In the genomic region with DNA sequence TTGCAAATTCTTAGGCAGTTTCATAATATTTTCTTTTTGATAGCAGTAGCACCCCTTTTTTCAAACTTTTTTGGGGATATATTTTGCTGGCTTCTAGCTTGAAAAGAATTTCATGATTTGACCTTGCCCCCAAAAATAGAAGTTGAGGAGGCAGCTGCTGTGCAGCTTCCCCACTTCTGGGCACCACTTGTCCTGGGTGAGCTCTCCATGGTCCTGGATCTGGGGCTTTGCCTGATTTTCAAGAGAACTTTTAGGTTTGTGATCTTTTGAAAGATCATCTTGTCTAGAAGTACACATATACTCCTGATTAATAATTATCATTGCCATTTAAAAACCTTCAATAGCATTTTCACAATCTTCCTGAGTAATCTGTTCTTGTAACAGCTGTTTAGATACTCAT, we compare ENCODE assay signal across 17 cellular contexts.
DNase-seq lines count a peak whose midpoint lies in the region; ATAC-seq, FAIRE-seq and TF ChIP-seq lines count a peak whose summit lies in the region.
"Had no signal": no experiment of that assay in that cellular context is flagged by ENCODE, and none has a peak within 500 bp of the region (broad histone marks: within the 10 kb centered on the region; RNA-seq: fewer than 3 reads in every experiment).

No MANE protein-coding gene starts in this region.

- H3K27me3 ChIP-seq in HepG2 (ENCODE audit: control insufficient read depth in 1 of 2, insufficient read depth in 2 of 2, low read length in 2 of 2) (no peaks in the 10 kb centered on the region), right lobe of liver (no peaks in the 10 kb centered on the region)
- H3K27me3 ChIP-seq: esophagus squamous epithelium, vagina had no signal

- no peaks in the 10 kb centered on the region for H3K4me1 ChIP-seq in HepG2 (ENCODE audit: insufficient read depth, low read length)
- H3K4me1 ChIP-seq in right lobe of liver, result no peaks in the 10 kb centered on the region
- H3K4me1 ChIP-seq: esophagus squamous epithelium, vagina had no signal

- intact Hi-C loops in HepG2 (cut with micrococcal nuclease; ENCODE audit: unreplicated experiment) (no loop called here), right lobe of liver (cut with DNase I) (no loop called here)

- POLR2A ChIA-PET in HepG2 (lab: Yijun Ruan, JAX), result no interaction called here
- POLR2A ChIA-PET in WTC11 (lab: Charles Lee), result no interaction called here

- no peaks in the 10 kb centered on the region for H3K4me1 Mint-ChIP-seq in WTC11

- no peak overlapping the region for H3K9ac ChIP-seq in HepG2 (ENCODE audit: insufficient read depth, low read depth, low read length)

- FAIRE-seq in HepG2 (lab: Jason Lieb, UNC) (no peak), urothelium cell line (lab: Jason Lieb, UNC) (no peak)
- FAIRE-seq: GM18507, kidney had no signal

- in situ Hi-C loops in HepG2 (cut with HindIII; ENCODE audit: extremely low pct_ligation_motif_present, low pct_unique_long_range_greater_than_20kb), result no loop called here

- no peaks in the 10 kb centered on the region for H3K36me3 Mint-ChIP-seq in WTC11

- no peak for TF ChIP-seq CTCF in HepG2 (CRISPR knock-in tag; IDR thresholded peaks at IDR 0.05)
- no peak for TF ChIP-seq CTCF in right lobe of liver (IDR thresholded peaks at IDR 0.05)
- no peak for TF ChIP-seq CTCF in WTC11 (IDR thresholded peaks at IDR 0.05)

- H3K27ac ChIP-seq in HepG2 (ENCODE audit: extremely low read length, insufficient read depth, low read length), result no peak overlapping the region
- no peak overlapping the region for H3K27ac ChIP-seq in right lobe of liver
- H3K27ac ChIP-seq: esophagus squamous epithelium, vagina had no signal

- DNase-seq in HepG2 (ENCODE audit: low spot score) (no peak), right lobe of liver (no peak), WTC11 (ENCODE audit: low spot score) (peak; percentile 27), glomerular visceral epithelial cell (ENCODE audit: extremely low spot score) (peak; percentile 3), urothelium cell line (ENCODE audit: low spot score) (peak; percentile 27)
- DNase-seq: activated T-cell treated with anti-CD3 and anti-CD28 coated beads, Interleukin-2, amount 50 U/mL, for 48 hours; DMS79 treated with DMSO at 0.1 percent for 48 hours; esophagus squamous epithelium; kidney; NCI-H526 treated with DMSO at 0.1 percent for 48 hours; SIG-M5 had no signal

- H3K9me3 ChIP-seq in HepG2 (ENCODE audit: low read length) (peaks cover 59% of the 10 kb centered on the region), right lobe of liver (no peaks in the 10 kb centered on the region)
- H3K9me3 ChIP-seq: esophagus squamous epithelium, vagina had no signal

- H3K79me2 ChIP-seq in HepG2 (ENCODE audit: insufficient read depth, low read length), result no peaks in the 10 kb centered on the region

- H3K27ac Mint-ChIP-seq in WTC11, result no peak overlapping the region
- H3K27ac Mint-ChIP-seq: brain had no signal

- H3K27me3 Mint-ChIP-seq in WTC11 (ENCODE audit: low read depth), result no peaks in the 10 kb centered on the region
- H3K27me3 Mint-ChIP-seq: brain had no signal

- H3K4me3 ChIP-seq in HepG2 (replicated peaks in 1 of 3; ENCODE audit: insufficient read depth in 1 of 3, low read depth in 2 of 3, low read length in 3 of 3), result no peak overlapping the region
- no peak overlapping the region for H3K4me3 ChIP-seq in right lobe of liver
- H3K4me3 ChIP-seq: esophagus squamous epithelium, vagina had no signal

- H3K4me3 Mint-ChIP-seq in WTC11, result no peak overlapping the region
- H3K4me3 Mint-ChIP-seq: brain had no signal

- no peaks in the 10 kb centered on the region for H3K36me3 ChIP-seq in HepG2 (replicated peaks in 1 of 2; ENCODE audit: control insufficient read depth in 1 of 2, insufficient read depth in 2 of 2, low read length in 2 of 2)
- no peaks in the 10 kb centered on the region for H3K36me3 ChIP-seq in right lobe of liver
- H3K36me3 ChIP-seq: esophagus squamous epithelium, vagina had no signal

- no peak for TF ChIP-seq RAD21 in HepG2 (CRISPR knock-in tag; IDR thresholded peaks at IDR 0.05)

- H4K20me1 ChIP-seq in HepG2 (ENCODE audit: insufficient read depth, low read length), result no peaks in the 10 kb centered on the region

- no peak overlapping the region for H2AFZ ChIP-seq in HepG2 (ENCODE audit: low read length)

- H3K9me3 Mint-ChIP-seq in WTC11, result no peaks in the 10 kb centered on the region
- H3K9me3 Mint-ChIP-seq: brain had no signal

- TF ChIP-seq POLR2A in HepG2 (IDR thresholded peaks at IDR 0.05; ENCODE audit: insufficient read depth in 1 of 2, low read depth in 2 of 2, low read length in 2 of 2), result no peak
- no peak for TF ChIP-seq POLR2A in right lobe of liver (IDR thresholded peaks at IDR 0.05)

- no TSS peak for BruUV-seq in HepG2 (replicated peaks; lab: Mats Ljungman, UMichigan)

- CTCF ChIA-PET in HepG2 (lab: Yijun Ruan, JAX; ENCODE audit: low intra/inter-chr PET ratio, low total read pairs), result no interaction called here
- CTCF ChIA-PET in WTC11 (lab: Charles Lee), result interaction anchor here (0.6 kb wide), 1 partner anchor 44 kb away, joined by 3 read pairs; no protein-coding TSS in a partner anchor

- ATAC-seq in HepG2 (no peak), right lobe of liver (no peak), WTC11 (no peak), HG03378 (IDR thresholded peaks at IDR 0.05; ENCODE audit: unreplicated experiment) (no peak), HG03108 (IDR thresholded peaks at IDR 0.05; ENCODE audit: unreplicated experiment) (no peak), GM18858 (IDR thresholded peaks at IDR 0.05; ENCODE audit: unreplicated experiment) (no peak)

- H3K4me2 ChIP-seq in HepG2 (ENCODE audit: low read depth, low read length), result no peak overlapping the region

- TF ChIP-seq EP300 in HepG2 (IDR thresholded peaks at IDR 0.05; ENCODE audit: low read depth in 2 of 2, low read length in 2 of 2) (no peak), HepG2 (CRISPR knock-in tag; IDR thresholded peaks at IDR 0.05; ENCODE audit: borderline replicate concordance) (no peak)

TF ChIP-seq in WTC11, 78 proteins besides CTCF, POLR2A, EP300 and RAD21 (continues in another document):
- TF ChIP-seq, protein P1, sequence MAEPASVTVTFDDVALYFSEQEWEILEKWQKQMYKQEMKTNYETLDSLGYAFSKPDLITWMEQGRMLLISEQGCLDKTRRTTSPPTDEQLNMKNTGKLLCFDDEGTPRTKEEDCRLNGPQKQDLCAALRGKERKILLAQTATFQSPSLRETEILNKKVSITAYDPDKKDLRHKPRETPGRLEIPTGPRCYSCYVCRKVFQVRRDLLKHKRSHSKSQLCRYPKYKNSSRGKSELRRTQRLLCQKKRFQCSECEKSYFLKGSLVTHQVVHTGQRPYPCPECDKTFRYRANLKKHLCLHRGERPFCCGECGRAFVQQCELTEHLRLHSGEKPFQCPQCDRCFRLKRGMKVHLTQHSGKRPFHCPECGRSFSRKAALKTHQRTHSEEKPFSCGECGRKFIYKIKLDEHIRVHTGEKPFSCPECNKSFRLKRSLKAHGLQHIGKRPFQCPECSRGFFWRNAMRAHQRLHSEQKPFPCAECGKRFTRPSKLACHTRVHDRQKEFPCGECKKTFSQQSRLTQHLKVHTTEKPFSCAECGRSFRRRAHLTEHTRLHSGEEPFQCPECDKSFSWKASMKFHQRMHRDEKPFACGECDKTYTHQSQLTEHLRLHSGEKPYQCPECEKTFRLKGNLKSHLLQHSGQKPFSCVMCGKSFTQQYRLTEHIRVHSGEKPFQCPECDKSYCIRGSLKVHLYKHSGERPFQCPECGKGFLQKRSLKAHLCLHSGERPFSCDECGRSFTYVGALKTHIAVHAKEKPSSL (CRISPR knock-in tag; conservative IDR thresholded peaks at IDR 0.05), result no peak
- TF ChIP-seq, protein P2, sequence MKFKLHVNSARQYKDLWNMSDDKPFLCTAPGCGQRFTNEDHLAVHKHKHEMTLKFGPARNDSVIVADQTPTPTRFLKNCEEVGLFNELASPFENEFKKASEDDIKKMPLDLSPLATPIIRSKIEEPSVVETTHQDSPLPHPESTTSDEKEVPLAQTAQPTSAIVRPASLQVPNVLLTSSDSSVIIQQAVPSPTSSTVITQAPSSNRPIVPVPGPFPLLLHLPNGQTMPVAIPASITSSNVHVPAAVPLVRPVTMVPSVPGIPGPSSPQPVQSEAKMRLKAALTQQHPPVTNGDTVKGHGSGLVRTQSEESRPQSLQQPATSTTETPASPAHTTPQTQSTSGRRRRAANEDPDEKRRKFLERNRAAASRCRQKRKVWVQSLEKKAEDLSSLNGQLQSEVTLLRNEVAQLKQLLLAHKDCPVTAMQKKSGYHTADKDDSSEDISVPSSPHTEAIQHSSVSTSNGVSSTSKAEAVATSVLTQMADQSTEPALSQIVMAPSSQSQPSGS (CRISPR knock-in tag; IDR thresholded peaks at IDR 0.05; ENCODE audit: borderline replicate concordance, low read depth), result no peak
- TF ChIP-seq TEAD1 (CRISPR knock-in tag; IDR thresholded peaks at IDR 0.05) (no peak), EMX1 (CRISPR knock-in tag; IDR thresholded peaks at IDR 0.05) (no peak), ZNF219 (CRISPR knock-in tag; IDR thresholded peaks at IDR 0.05; ENCODE audit: borderline replicate concordance) (no peak), TCF7 (CRISPR knock-in tag; IDR thresholded peaks at IDR 0.05; ENCODE audit: low read depth) (no peak), NFE2L1 (CRISPR knock-in tag; IDR thresholded peaks at IDR 0.05) (no peak), JUN (CRISPR knock-in tag; IDR thresholded peaks at IDR 0.05) (no peak)
- TF ChIP-seq, protein P3, sequence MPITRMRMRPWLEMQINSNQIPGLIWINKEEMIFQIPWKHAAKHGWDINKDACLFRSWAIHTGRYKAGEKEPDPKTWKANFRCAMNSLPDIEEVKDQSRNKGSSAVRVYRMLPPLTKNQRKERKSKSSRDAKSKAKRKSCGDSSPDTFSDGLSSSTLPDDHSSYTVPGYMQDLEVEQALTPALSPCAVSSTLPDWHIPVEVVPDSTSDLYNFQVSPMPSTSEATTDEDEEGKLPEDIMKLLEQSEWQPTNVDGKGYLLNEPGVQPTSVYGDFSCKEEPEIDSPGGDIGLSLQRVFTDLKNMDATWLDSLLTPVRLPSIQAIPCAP (CRISPR knock-in tag; IDR thresholded peaks at IDR 0.05), result no peak
- TF ChIP-seq, protein P4, sequence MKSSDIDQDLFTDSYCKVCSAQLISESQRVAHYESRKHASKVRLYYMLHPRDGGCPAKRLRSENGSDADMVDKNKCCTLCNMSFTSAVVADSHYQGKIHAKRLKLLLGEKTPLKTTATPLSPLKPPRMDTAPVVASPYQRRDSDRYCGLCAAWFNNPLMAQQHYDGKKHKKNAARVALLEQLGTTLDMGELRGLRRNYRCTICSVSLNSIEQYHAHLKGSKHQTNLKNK (CRISPR knock-in tag; IDR thresholded peaks at IDR 0.05), result no peak

Comparison
In these comparisons a context has a peak if more than half of its experiments do, and no peak if none do; other contexts are left out.
1. DNase-seq: peak in WTC11 (single experiment), glomerular visceral epithelial cell (single experiment) and urothelium cell line (single experiment); none in HepG2 (single experiment) and right lobe of liver (0 of 3).